Comparison of ENCODE assay signal across 33 cellular contexts in genomic region chr2:145494441-145494840, GRCh38.
"Had no signal": no experiment of that assay in that cellular context is flagged by ENCODE, and none has a peak within 500 bp of the region (broad histone marks: within the 10 kb centered on the region; RNA-seq: fewer than 3 reads in every experiment).

No MANE protein-coding gene starts in this region.

- H3K4me3 ChIP-seq: adrenal gland, ascending aorta, body of pancreas, breast epithelium, cardiac muscle cell had no signal

- H3K27ac ChIP-seq: adrenal gland, ascending aorta, body of pancreas, brain microvascular endothelial cell, breast epithelium, cardiac muscle cell had no signal

- ATAC-seq: activated naive CD4-positive, alpha-beta T cell treated with anti-CD3 and anti-CD28 coated beads, Interleukin-2, amount 50 U/mL, for 72 hours; activated naive CD8-positive, alpha-beta T cell treated with anti-CD3 and anti-CD28 coated beads, Interleukin-2, amount 50 U/mL, for 24 hours; activated T-cell treated with anti-CD3 and anti-CD28 coated beads, Interleukin-2, amount 50 U/mL, for 4 hours; activated T-cell treated with anti-CD3 and anti-CD28 coated beads, Interleukin-2, amount 50 U/mL, for 72 hours; activated T-helper 17 cell treated with anti-CD3 and anti-CD28 coated beads, Interleukin-2, amount 50 U/mL, for 72 hours; body of pancreas had no signal

- H3K4me1 ChIP-seq: adrenal gland, ascending aorta, body of pancreas, breast epithelium had no signal

- H3K9me3 ChIP-seq: adrenal gland, body of pancreas, breast epithelium had no signal

- FAIRE-seq: astrocyte, bronchial epithelial cell, colon had no signal

- H3K36me3 ChIP-seq: adrenal gland, ascending aorta, brain microvascular endothelial cell, breast epithelium, cardiac muscle cell had no signal

- DNase-seq: activated effector memory CD4-positive, alpha-beta T cell treated with anti-CD3 and anti-CD28 coated beads, Interleukin-2, amount 50 U/mL, for 16 hours; activated effector memory CD4-positive, alpha-beta T cell treated with Interleukin-2 at 50 U/mL for 16 hours; activated gamma-delta T cell; activated naive CD4-positive, alpha-beta T cell; activated naive CD4-positive, alpha-beta T cell treated with anti-CD3 and anti-CD28 coated beads for 36 hours; activated naive CD4-positive, alpha-beta T cell treated with anti-CD3 and anti-CD28 coated beads, Interleukin-2, amount 10 ng/mL, durations not matched to agents 7 days and 5 days; activated naive CD4-positive, alpha-beta T cell treated with anti-CD3 and anti-CD28 coated beads, Interleukin-2, amount 50 U/mL, for 16 hours; activated naive CD4-positive, alpha-beta T cell treated with Interleukin-2 at 50 U/mL for 16 hours; activated naive CD8-positive, alpha-beta T cell treated with anti-CD3 and anti-CD28 coated beads for 36 hours; activated naive CD8-positive, alpha-beta T cell treated with anti-CD3 and anti-CD28 coated beads, Interleukin-2, amount 10 ng/mL, durations not matched to agents 7 days and 5 days; activated naive CD8-positive, alpha-beta T cell treated with anti-CD3 and anti-CD28 coated beads, Interleukin-2, amount 50 U/mL, for 24 hours; activated T-cell treated with anti-CD3 and anti-CD28 coated beads, Interleukin-2, amount 50 U/mL, for 24 hours; activated T-cell treated with anti-CD3 and anti-CD28 coated beads, Interleukin-2, amount 50 U/mL, for 4 hours; activated T-cell treated with anti-CD3 and anti-CD28 coated beads, Interleukin-2, amount 50 U/mL, for 48 hours; activated T-cell treated with anti-CD3 and anti-CD28 coated beads, Interleukin-2, amount 50 U/mL, for 72 hours; adrenal gland; amniotic stem cell; amygdala; anterior cingulate cortex; aorta; body of pancreas; brain microvascular endothelial cell; caudate nucleus; central memory CD4-positive, alpha-beta T cell; cerebellar nuclear complex had no signal

- H3K27me3 ChIP-seq: adrenal gland, ascending aorta, body of pancreas, brain microvascular endothelial cell, breast epithelium, cardiac muscle cell had no signal
